Comparison of ENCODE assay signal across 8 cellular contexts in the genomic region with DNA sequence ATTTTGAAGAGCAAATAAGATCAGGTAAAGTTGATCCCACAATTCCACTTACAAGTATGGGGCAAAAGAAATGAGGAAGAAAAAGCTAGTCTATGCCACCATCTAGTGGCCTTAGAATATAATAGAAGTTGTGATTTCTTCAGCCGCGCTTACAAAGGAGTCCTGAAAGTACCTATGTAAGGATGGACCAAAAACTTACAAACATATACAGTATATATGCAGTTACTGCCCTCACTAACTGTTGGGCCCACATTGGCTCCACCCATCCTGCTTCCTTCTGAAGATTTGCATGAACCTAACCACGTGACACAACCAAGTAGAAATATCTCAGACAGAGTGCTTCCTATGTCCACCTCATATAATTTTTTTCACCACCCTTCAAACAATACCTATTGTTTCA. TPM values are rescaled to one million over a fixed set of nuclear protein-coding genes. Genes with fewer than 3 reads are reported as not detected.
DNase-seq lines count a peak whose midpoint lies in the region; ATAC-seq and TF ChIP-seq lines count a peak whose summit lies in the region.

No MANE protein-coding gene starts in this region.

- H3K4me3 ChIP-seq in Caco-2 (ENCODE audit: low read depth, low read length) = no peak overlapping the region

- H3K4me1 ChIP-seq in Caco-2 = no peaks in the 10 kb centered on the region; the same call in 1 of the 2 replicates

- peak in 1 of 2 experiments; percentile 37 for DNase-seq in Caco-2
- peak; percentile 25 for DNase-seq in NCI-H2029 (lab: John Stamatoyannopoulos, UW)
- DNase-seq in T-helper 17 cell = no peak
- DNase-seq in germinal center (ENCODE audit: low spot score) = peak; percentile 6
- no peak for DNase-seq in stimulated activated naive B cell treated with anti-CD40 and anti-IgM and Interleukin-4, amounts not matched to agents 10 μg/mL and 1 μg/mL and 100 μg/mL, for 72 hours
- no peak for DNase-seq in activated effector memory CD4-positive, alpha-beta T cell treated with anti-CD3 and anti-CD28 coated beads, Interleukin-2, amount 50 U/mL, for 16 hours

- no peaks in the 10 kb centered on the region for H3K4me1 Mint-ChIP-seq in Caco-2 (ENCODE audit: low read depth, unreplicated experiment)
- peaks cover 4% of the 10 kb centered on the region for H3K4me1 Mint-ChIP-seq in T-helper 17 cell
- peaks cover 2 to 8% of the 10 kb centered on the region in 2 donors for H3K4me1 Mint-ChIP-seq in stimulated activated naive B cell treated with anti-CD40 and anti-IgM and Interleukin-4, amounts not matched to agents 10 μg/mL and 1 μg/mL and 100 μg/mL, for 72 hours

- CTCF ChIA-PET in Caco-2 (lab: Charles Lee) = no interaction called here

- no peaks in the 10 kb centered on the region for H3K36me3 ChIP-seq in Caco-2 (ENCODE audit: control insufficient read depth, insufficient read depth, low read length)

- no peak overlapping the region for H3K4me3 Mint-ChIP-seq in Caco-2 (ENCODE audit: unreplicated experiment)
- H3K4me3 Mint-ChIP-seq in T-helper 17 cell = no peak overlapping the region
- H3K4me3 Mint-ChIP-seq in stimulated activated naive B cell treated with anti-CD40 and anti-IgM and Interleukin-4, amounts not matched to agents 10 μg/mL and 1 μg/mL and 100 μg/mL, for 72 hours = no peak overlapping the region

- H3K9me3 ChIP-seq in Caco-2 = no peaks in the 10 kb centered on the region
- no peaks in the 10 kb centered on the region for H3K9me3 ChIP-seq in T-helper 17 cell (ENCODE audit: control insufficient read depth, low read length, poor library complexity, severe bottlenecking)

- H3K27ac Mint-ChIP-seq in Caco-2 (ENCODE audit: unreplicated experiment) (no peak overlapping the region), T-helper 17 cell (no peak overlapping the region)
- no peak overlapping the region for H3K27ac Mint-ChIP-seq in stimulated activated naive B cell treated with anti-CD40 and anti-IgM and Interleukin-4, amounts not matched to agents 10 μg/mL and 1 μg/mL and 100 μg/mL, for 72 hours

- no peaks in the 10 kb centered on the region for H3K9me3 Mint-ChIP-seq in Caco-2 (ENCODE audit: unreplicated experiment)
- no peaks in the 10 kb centered on the region for H3K9me3 Mint-ChIP-seq in stimulated activated naive B cell treated with anti-CD40 and anti-IgM and Interleukin-4, amounts not matched to agents 10 μg/mL and 1 μg/mL and 100 μg/mL, for 72 hours

- peak; percentile 31 to 53 for TF ChIP-seq CTCF in Caco-2 (IDR thresholded peaks at IDR 0.05; ENCODE audit: insufficient read depth in 1 of 2, low read depth in 1 of 2, low read length in 1 of 2, severe bottlenecking in 1 of 2, unreplicated experiment in 1 of 2)

- POLR2A ChIA-PET in Caco-2 (lab: Charles Lee) = no interaction called here

- no peaks in the 10 kb centered on the region for H3K27me3 Mint-ChIP-seq in Caco-2 (ENCODE audit: insufficient read depth, unreplicated experiment)
- peaks cover 10% of the 10 kb centered on the region for H3K27me3 Mint-ChIP-seq in T-helper 17 cell
- peaks cover 0 to 9% of the 10 kb centered on the region in 2 donors for H3K27me3 Mint-ChIP-seq in stimulated activated naive B cell treated with anti-CD40 and anti-IgM and Interleukin-4, amounts not matched to agents 10 μg/mL and 1 μg/mL and 100 μg/mL, for 72 hours

- ATAC-seq in GM18870 (IDR thresholded peaks at IDR 0.05; ENCODE audit: unreplicated experiment) (peak; percentile 67), HG03064 (IDR thresholded peaks at IDR 0.05; ENCODE audit: low read depth, unreplicated experiment) (peak; percentile 62), T-helper 17 cell (peak; percentile 35)
- peak; percentile 48 to 64 for ATAC-seq in stimulated activated naive B cell treated with anti-CD40 and anti-IgM and Interleukin-4, amounts not matched to agents 10 μg/mL and 1 μg/mL and 100 μg/mL, for 72 hours (replicated peaks)

- intact Hi-C loops in Caco-2 (cut with micrococcal nuclease; ENCODE audit: unreplicated experiment) = loop anchor here (1.0 to 10.0 kb wide), 7 partner anchors 61 to 1288 kb away; no protein-coding TSS in a partner anchor

- BruUV-seq in Caco-2 (replicated peaks; lab: Mats Ljungman, UMichigan) = no TSS peak

- H3K36me3 Mint-ChIP-seq in Caco-2 (ENCODE audit: insufficient read depth, unreplicated experiment) (no peaks in the 10 kb centered on the region), T-helper 17 cell (ENCODE audit: low read depth) (no peaks in the 10 kb centered on the region)
- H3K36me3 Mint-ChIP-seq in stimulated activated naive B cell treated with anti-CD40 and anti-IgM and Interleukin-4, amounts not matched to agents 10 μg/mL and 1 μg/mL and 100 μg/mL, for 72 hours = no peaks in the 10 kb centered on the region

- H3K27me3 ChIP-seq in Caco-2 (replicated peaks; ENCODE audit: control insufficient read depth, insufficient read depth, low read length) = no peaks in the 10 kb centered on the region

RNA-seq across cellular contexts. Expression of a gene that starts 11.7 kb away (rescaled TPM):
- total RNA-seq in Caco-2 (2022) = not detected in 2 replicates
- not detected for total RNA-seq in T-helper 17 cell

Comparison
In these comparisons a context has a peak if more than half of its experiments do, and no peak if none do; other contexts are left out.
1. DNase-seq: peak in NCI-H2029 (single experiment) and germinal center (single experiment); none in T-helper 17 cell (0 of 3), stimulated activated naive B cell treated with anti-CD40 and anti-IgM and Interleukin-4, amounts not matched to agents 10 μg/mL and 1 μg/mL and 100 μg/mL, for 72 hours (single experiment) and activated effector memory CD4-positive, alpha-beta T cell treated with anti-CD3 and anti-CD28 coated beads, Interleukin-2, amount 50 U/mL, for 16 hours (single experiment).
2. Peak in every context shown above with its lines, with median percentiles within 50 percentile points of each other: ATAC-seq.